ENCODE assay signal across 8 cellular contexts in genomic region chr14:76918176-76918750, GRCh38.
DNase-seq lines count a peak whose midpoint lies in the region; ATAC-seq, FAIRE-seq and TF ChIP-seq lines count a peak whose summit lies in the region.

No MANE protein-coding gene starts in this region.

- H3K36me3 Mint-ChIP-seq in progenitor cell of endocrine pancreas (ENCODE audit: insufficient read depth) = no peaks in the 10 kb centered on the region

- DNase-seq in HK-2 (ENCODE audit: unreplicated experiment) (peak; percentile 46), UCSD-AML1 (lab: John Stamatoyannopoulos, UW; ENCODE audit: unreplicated experiment) (peak; percentile 60), Right ventricle myocardium inferior (ENCODE audit: missing footprints) (peak; percentile 87), progenitor cell of endocrine pancreas (ENCODE audit: low spot score, unreplicated experiment) (no peak)

- no peaks in the 10 kb centered on the region for H3K27me3 Mint-ChIP-seq in progenitor cell of endocrine pancreas

- peaks cover 57% of the 10 kb centered on the region for H3K4me1 Mint-ChIP-seq in progenitor cell of endocrine pancreas (ENCODE audit: low read depth)

- no peak for TF ChIP-seq CTCF in progenitor cell of endocrine pancreas (IDR thresholded peaks at IDR 0.05; ENCODE audit: unreplicated experiment)

- intact Hi-C loops in Right ventricle myocardium inferior (cut with DNase I) = loop anchor here (1.0 to 2.0 kb wide), 3 partner anchors 39 to 133 kb away; no protein-coding TSS in a partner anchor

- H3K9me3 Mint-ChIP-seq in progenitor cell of endocrine pancreas (ENCODE audit: low read depth) = no peaks in the 10 kb centered on the region

- FAIRE-seq in A204.1 (lab: Jason Lieb, UNC) = peak; percentile 84

- peak overlapping the region; percentile 89 for H3K27ac Mint-ChIP-seq in progenitor cell of endocrine pancreas

- ATAC-seq in Right ventricle myocardium inferior (peak; percentile 38), HG03175 (IDR thresholded peaks at IDR 0.05; ENCODE audit: unreplicated experiment) (no peak), HG03095 (IDR thresholded peaks at IDR 0.05; ENCODE audit: unreplicated experiment) (no peak), HG03108 (IDR thresholded peaks at IDR 0.05; ENCODE audit: unreplicated experiment) (no peak)

- no peak overlapping the region for H3K4me3 Mint-ChIP-seq in progenitor cell of endocrine pancreas (ENCODE audit: low read depth)
